8 cellular contexts compared by ENCODE assay signal in the genomic region with DNA sequence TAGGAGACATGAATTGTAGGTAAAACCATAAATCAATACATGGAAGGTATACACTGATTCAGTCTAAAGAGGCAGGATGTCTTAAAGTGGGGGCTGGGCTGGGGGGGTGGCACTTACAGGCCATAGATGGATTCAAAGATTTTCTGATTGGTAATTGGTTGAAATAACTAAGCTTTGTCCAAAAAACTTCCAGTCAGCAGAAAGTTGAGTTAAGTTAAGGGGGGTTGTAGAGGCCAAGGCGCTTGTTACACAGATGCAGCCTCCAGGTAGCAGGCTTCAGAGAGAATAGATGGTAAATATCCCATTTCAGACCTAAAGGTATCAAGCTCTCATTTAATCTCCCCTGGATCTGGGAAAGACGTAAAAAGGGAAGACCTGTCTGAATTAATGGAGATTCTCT.
"Had no signal": no experiment of that assay in that cellular context is flagged by ENCODE, and none has a peak within 500 bp of the region (broad histone marks: within the 10 kb centered on the region; RNA-seq: fewer than 3 reads in every experiment).

No MANE protein-coding gene starts in this region.

- ATAC-seq: GM12878 had no signal

- H3K4me3 ChIP-seq: GM12878 had no signal

- FAIRE-seq: G401.6, GM12878, GM12891, GM12892, GM18507, GM19239 had no signal

- DNase-seq: GDM1, GF-D8 had no signal
